ENCODE assay signal across 14 cellular contexts in genomic region chr6:3239110-3239830, GRCh38. TPM values are rescaled to one million over a fixed set of nuclear protein-coding genes. Genes with fewer than 3 reads are reported as not detected.
DNase-seq lines count a peak whose midpoint lies in the region; ATAC-seq and TF ChIP-seq lines count a peak whose summit lies in the region.
"Had no signal": no experiment of that assay in that cellular context is flagged by ENCODE, and none has a peak within 500 bp of the region (broad histone marks: within the 10 kb centered on the region; RNA-seq: fewer than 3 reads in every experiment).

No MANE protein-coding gene starts in this region.

- H3K36me3 ChIP-seq in breast epithelium: no peaks in the 10 kb centered on the region
- H3K36me3 ChIP-seq: upper lobe of left lung had no signal

- no peak for TF ChIP-seq POLR2A in breast epithelium (IDR thresholded peaks at IDR 0.05)

- intact Hi-C loops in breast epithelium (cut with DNase I; ENCODE audit: low total_unique reads): no loop called here

- H3K27ac Mint-ChIP-seq in progenitor cell of endocrine pancreas: no peak overlapping the region

- H3K4me3 ChIP-seq in epithelial cell of proximal tubule (ENCODE audit: low read depth, low read length): no peak overlapping the region
- H3K4me3 ChIP-seq in breast epithelium: no peak overlapping the region
- H3K4me3 ChIP-seq: GM12878, upper lobe of left lung had no signal

- no peak for ATAC-seq in HG03442 (IDR thresholded peaks at IDR 0.05; ENCODE audit: unreplicated experiment)
- ATAC-seq: GM12878, T-cell had no signal

- peak; percentile 51 for DNase-seq in DMS53 (lab: John Stamatoyannopoulos, UW)
- DNase-seq in DMS53 treated with DMSO at 0.1 percent for 48 hours (lab: John Stamatoyannopoulos, UW; ENCODE audit: unreplicated experiment): no peak
- peak; percentile 21 for DNase-seq in RKO (ENCODE audit: low spot score)
- DNase-seq in epithelial cell of proximal tubule (ENCODE audit: low read depth): no peak
- DNase-seq in progenitor cell of endocrine pancreas (ENCODE audit: low spot score, unreplicated experiment): no peak
- no peak for DNase-seq in breast epithelium (ENCODE audit: low spot score in 2 of 2)
- no peak for DNase-seq in NOMO-1 treated with dmso at 0.1 percent for 144 hours (lab: John Stamatoyannopoulos, UW; ENCODE audit: unreplicated experiment)
- DNase-seq: activated CD4-positive, alpha-beta T cell treated with anti-CD3 and anti-CD28 coated beads, Interleukin-2, amount 50 U/mL, for 1 hour; NCI-H2107; T-cell; upper lobe of left lung had no signal

- H3K27me3 Mint-ChIP-seq in progenitor cell of endocrine pancreas: peaks cover 15% of the 10 kb centered on the region

- H3K9me3 ChIP-seq in breast epithelium: no peaks in the 10 kb centered on the region
- H3K9me3 ChIP-seq: upper lobe of left lung had no signal

- TF ChIP-seq CTCF in epithelial cell of proximal tubule (conservative IDR thresholded peaks at IDR 0.05; ENCODE audit: low read depth, low read length) (peak; percentile 24), progenitor cell of endocrine pancreas (IDR thresholded peaks at IDR 0.05; ENCODE audit: unreplicated experiment) (peak; percentile 52), breast epithelium (IDR thresholded peaks at IDR 0.05) (no peak)

- peaks cover 6% of the 10 kb centered on the region for H3K36me3 Mint-ChIP-seq in progenitor cell of endocrine pancreas (ENCODE audit: insufficient read depth)
- H3K36me3 Mint-ChIP-seq: T-cell had no signal

- H3K4me1 ChIP-seq in breast epithelium: no peaks in the 10 kb centered on the region
- H3K4me1 ChIP-seq: parathyroid adenoma, upper lobe of left lung had no signal

- no peak overlapping the region for H3K4me3 Mint-ChIP-seq in progenitor cell of endocrine pancreas (ENCODE audit: low read depth)
- H3K4me3 Mint-ChIP-seq: T-cell had no signal

- no peak overlapping the region for H3K27ac ChIP-seq in breast epithelium
- H3K27ac ChIP-seq: parathyroid adenoma, upper lobe of left lung had no signal

- H3K27me3 ChIP-seq in breast epithelium: peaks cover 0 to 2% of the 10 kb centered on the region in 2 donors
- H3K27me3 ChIP-seq: upper lobe of left lung had no signal

- H3K4me1 Mint-ChIP-seq in progenitor cell of endocrine pancreas (ENCODE audit: low read depth): no peaks in the 10 kb centered on the region
- H3K4me1 Mint-ChIP-seq: T-cell had no signal

- H3K9me3 Mint-ChIP-seq in progenitor cell of endocrine pancreas (ENCODE audit: low read depth): peaks cover 4% of the 10 kb centered on the region
- H3K9me3 Mint-ChIP-seq: T-cell had no signal

RNA-seq across cellular contexts. Expression of gene TUBB2B, which starts 11.8 kb away (rescaled TPM):
- total RNA-seq in epithelial cell of proximal tubule (213 and 219 TPM in 2 replicates), progenitor cell of endocrine pancreas (268 and 276 TPM in 2 replicates), breast epithelium (1 to 10 TPM; 4.2 to 7.5 (median 7.3) TPM)

RNA-seq across cellular contexts. Expression of gene PSMG4, which starts 19.5 kb away (rescaled TPM):
- total RNA-seq in epithelial cell of proximal tubule (24.6 and 28.6 TPM in 2 replicates), progenitor cell of endocrine pancreas (17.7 and 18.9 TPM in 2 replicates), breast epithelium (10 to 100 TPM; 24.3 to 26.9 (median 24.6) TPM)

Comparison
In these comparisons a context has a peak if more than half of its experiments do, and no peak if none do; other contexts are left out.
1. DNase-seq: peak in DMS53 (single experiment) and RKO (single experiment); none in DMS53 treated with DMSO at 0.1 percent for 48 hours (single experiment), epithelial cell of proximal tubule (single experiment), progenitor cell of endocrine pancreas (single experiment), breast epithelium (0 of 2) and NOMO-1 treated with dmso at 0.1 percent for 144 hours (single experiment).
2. CTCF ChIP-seq: peak in epithelial cell of proximal tubule (single experiment) and progenitor cell of endocrine pancreas (single experiment); none in breast epithelium (0 of 3).
3. RNA of gene TUBB2B, which starts 11.8 kb away (total RNA-seq): 268 to 276 TPM in progenitor cell of endocrine pancreas and 213 to 219 TPM in epithelial cell of proximal tubule; 4.2 to 7.5 TPM in breast epithelium; every median in the first group is over 10 times any median in the second.